ENCODE assay signal across 8 cellular contexts in genomic region chr3:46693038-46693896, GRCh38. TPM values are rescaled to one million over a fixed set of nuclear protein-coding genes. Genes with fewer than 3 reads are reported as not detected.
DNase-seq lines count a peak whose midpoint lies in the region; ATAC-seq and TF ChIP-seq lines count a peak whose summit lies in the region.

ALS2CL (minus strand) TSS chr3:46693679; CDS start chr3:46689440, 4,239 bp downstream.

- H3K36me3 Mint-ChIP-seq in activated naive CD4-positive, alpha-beta T cell treated with anti-CD3 and anti-CD28 coated beads, Interleukin-2, amount 50 U/mL, for 72 hours, result no peaks in the 10 kb centered on the region

- peaks cover 26% of the 10 kb centered on the region for H3K4me1 ChIP-seq in RWPE2 (ENCODE audit: insufficient read depth, poor library complexity, severe bottlenecking)

- intact Hi-C loops in cardiac septum (cut with DNase I), result loop anchor here (5.0 kb wide), 1 partner anchor 169 kb away; the partner anchor contains the start of gene MYL3

- peak within 1 kb of the TSS in 1 of 2 donors; percentile 89 for H3K27ac Mint-ChIP-seq in activated naive CD4-positive, alpha-beta T cell treated with anti-CD3 and anti-CD28 coated beads, Interleukin-2, amount 50 U/mL, for 72 hours

- no peaks in the 10 kb centered on the region for H3K27me3 ChIP-seq in RWPE2 (ENCODE audit: insufficient read depth, poor library complexity, severe bottlenecking)

- H3K9me3 Mint-ChIP-seq in activated naive CD4-positive, alpha-beta T cell treated with anti-CD3 and anti-CD28 coated beads, Interleukin-2, amount 50 U/mL, for 72 hours, result no peaks in the 10 kb centered on the region

- no peaks in the 10 kb centered on the region for H3K9me3 ChIP-seq in RWPE2 (ENCODE audit: severe bottlenecking)

- DNase-seq in GM19238 (ENCODE audit: insufficient read length, low spot score) (peak; percentile 54), RWPE2 (ENCODE audit: low spot score) (peak; percentile 86), cardiac septum (ENCODE audit: low spot score) (peak; percentile 81), retina (peak; percentile 81), NCI-H187 (lab: John Stamatoyannopoulos, UW) (no peak)
- DNase-seq in activated naive CD4-positive, alpha-beta T cell treated with anti-CD3 and anti-CD28 coated beads, Interleukin-2, amount 50 U/mL, for 72 hours (ENCODE audit: low spot score in 2 of 2), result peak; percentile 53 to 69

- peaks cover 37% of the 10 kb centered on the region for H3K36me3 ChIP-seq in RWPE2 (ENCODE audit: low read depth)

- TF ChIP-seq CTCF in RWPE2 (IDR thresholded peaks at IDR 0.05; ENCODE audit: poor library complexity, severe bottlenecking), result no peak

- peak within 1 kb of the TSS; percentile 80 for H3K4me3 ChIP-seq in RWPE2 (ENCODE audit: severe bottlenecking)

- ATAC-seq in RWPE2 (ENCODE audit: low read depth) (peak; percentile 51), HG03280 (IDR thresholded peaks at IDR 0.05; ENCODE audit: unreplicated experiment) (no peak), GM21737 (IDR thresholded peaks at IDR 0.05; ENCODE audit: unreplicated experiment) (no peak)
- ATAC-seq in activated naive CD4-positive, alpha-beta T cell treated with anti-CD3 and anti-CD28 coated beads, Interleukin-2, amount 50 U/mL, for 72 hours, result peak; percentile 64 to 81

- H3K27ac ChIP-seq in RWPE2 (ENCODE audit: poor library complexity, severe bottlenecking), result peak within 1 kb of the TSS; percentile 97

RNA-seq across cellular contexts. Expression of gene ALS2CL, which starts in this region (rescaled TPM):
- total RNA-seq in activated naive CD4-positive, alpha-beta T cell treated with anti-CD3 and anti-CD28 coated beads, Interleukin-2, amount 50 U/mL, for 72 hours, result 1 to 10 TPM; 2.0 to 8.1 TPM
- total RNA-seq in cardiac septum, result 32.5 TPM

Comparison
In these comparisons a context has a peak if more than half of its experiments do, and no peak if none do; other contexts are left out.
1. DNase-seq: peak in GM19238 (single experiment), RWPE2 (single experiment), activated naive CD4-positive, alpha-beta T cell treated with anti-CD3 and anti-CD28 coated beads, Interleukin-2, amount 50 U/mL, for 72 hours (2 of 2), cardiac septum (single experiment) and retina (single experiment); none in NCI-H187 (0 of 2).
2. ATAC-seq: peak in RWPE2 (single experiment) and activated naive CD4-positive, alpha-beta T cell treated with anti-CD3 and anti-CD28 coated beads, Interleukin-2, amount 50 U/mL, for 72 hours (2 of 2); none in HG03280 (single experiment) and GM21737 (single experiment).